2 cellular contexts compared by ENCODE assay signal in genomic region chr3:152089528-152089927, GRCh38.
A peak's percentile ranks its signal among the peaks of the same experiment; 100 is the strongest.
TF ChIP-seq lines count a peak whose summit lies in the region.

No MANE protein-coding gene starts in this region.

TF ChIP-seq in IMR-90, 13 proteins besides CTCF, POLR2A, EP300 and RAD21 (continued from another document):
- TF ChIP-seq USF2 (IDR thresholded peaks at IDR 0.05; ENCODE audit: low read depth, low read length), result no peak

TF ChIP-seq in neural cell, 6 proteins besides CTCF, POLR2A, EP300 and RAD21 (continued from another document):
- TF ChIP-seq MXI1 (conservative IDR thresholded peaks at IDR 0.05; ENCODE audit: poor library complexity, severe bottlenecking) (no peak), SMC3 (conservative IDR thresholded peaks at IDR 0.05; ENCODE audit: poor library complexity) (no peak), TAF1 (IDR thresholded peaks at IDR 0.05; ENCODE audit: low read depth) (no peak), POLR2AphosphoS5 (IDR thresholded peaks at IDR 0.05) (peak; percentile 29)
TF ChIP-seq in neural cell: peak in this region for 1.
